ENCODE assay signal across 9 cellular contexts in genomic region chr15:85708402-85708932, GRCh38.
DNase-seq lines count a peak whose midpoint lies in the region; ATAC-seq and TF ChIP-seq lines count a peak whose summit lies in the region.
"Had no signal": no experiment of that assay in that cellular context is flagged by ENCODE, and none has a peak within 500 bp of the region (broad histone marks: within the 10 kb centered on the region; RNA-seq: fewer than 3 reads in every experiment).

No MANE protein-coding gene starts in this region.

- TF ChIP-seq POLR2A in body of pancreas (IDR thresholded peaks at IDR 0.05) (no peak), right lobe of liver (IDR thresholded peaks at IDR 0.05) (no peak), thyroid gland (IDR thresholded peaks at IDR 0.05) (peak in 1 of 2 donors; percentile 49)

- no peaks in the 10 kb centered on the region for H3K9me3 Mint-ChIP-seq in activated CD4-positive, alpha-beta T cell treated with anti-CD3 and anti-CD28 coated beads, Interleukin-2, amount 10 ng/mL, durations not matched to agents 7 days and 5 days

- peak overlapping the region; percentile 94 for H3K27ac Mint-ChIP-seq in activated CD4-positive, alpha-beta T cell treated with anti-CD3 and anti-CD28 coated beads, Interleukin-2, amount 10 ng/mL, durations not matched to agents 7 days and 5 days

- no peaks in the 10 kb centered on the region for H3K27me3 Mint-ChIP-seq in activated CD4-positive, alpha-beta T cell treated with anti-CD3 and anti-CD28 coated beads, Interleukin-2, amount 10 ng/mL, durations not matched to agents 7 days and 5 days

- CTCF ChIA-PET in activated CD4-positive, alpha-beta T cell treated with anti-CD3 and anti-CD28 coated beads, Interleukin-2, amount 10 ng/mL, durations not matched to agents 7 days and 5 days (lab: Charles Lee) = no interaction called here

- H3K27ac ChIP-seq in body of pancreas (peak overlapping the region in 3 of 4 donors; percentile 79 to 89 (median 88)), right lobe of liver (peak overlapping the region; percentile 81 to 89 (median 88)), thyroid gland (peak overlapping the region; percentile 97 to 100 (median 98))

- no peak for TF ChIP-seq CTCF in body of pancreas (IDR thresholded peaks at IDR 0.05)
- TF ChIP-seq CTCF in right lobe of liver (IDR thresholded peaks at IDR 0.05) = no peak
- no peak for TF ChIP-seq CTCF in thyroid gland (IDR thresholded peaks at IDR 0.05)
- TF ChIP-seq CTCF in BE2C (IDR thresholded peaks at IDR 0.05; ENCODE audit: low read depth, low read length) = no peak

- intact Hi-C loops in body of pancreas (cut with DNase I) (no loop called here), right lobe of liver (cut with DNase I) (no loop called here), thyroid gland (cut with DNase I) (no loop called here)

- H3K9me3 ChIP-seq in body of pancreas (no peaks in the 10 kb centered on the region), right lobe of liver (no peaks in the 10 kb centered on the region), thyroid gland (no peaks in the 10 kb centered on the region), BE2C (no peaks in the 10 kb centered on the region)

- no peak overlapping the region for H3K4me3 ChIP-seq in body of pancreas
- H3K4me3 ChIP-seq in right lobe of liver = no peak overlapping the region
- H3K4me3 ChIP-seq in thyroid gland (replicated peaks in 1 of 3) = no peak overlapping the region
- no peak overlapping the region for H3K4me3 ChIP-seq in BE2C (ENCODE audit: low read depth, low read length)

- H3K4me3 Mint-ChIP-seq in activated CD4-positive, alpha-beta T cell treated with anti-CD3 and anti-CD28 coated beads, Interleukin-2, amount 10 ng/mL, durations not matched to agents 7 days and 5 days = no peak overlapping the region

- peaks cover 63% of the 10 kb centered on the region for H3K4me1 Mint-ChIP-seq in activated CD4-positive, alpha-beta T cell treated with anti-CD3 and anti-CD28 coated beads, Interleukin-2, amount 10 ng/mL, durations not matched to agents 7 days and 5 days

- no peak for DNase-seq in activated CD4-positive, alpha-beta T cell treated with anti-CD3 and anti-CD28 coated beads, Interleukin-2, amount 10 ng/mL, durations not matched to agents 7 days and 5 days
- no peak for DNase-seq in activated CD4-positive, alpha-beta T cell treated with anti-CD3 and anti-CD28 coated beads, Interleukin-2, amount 50 U/mL, for 4 hours
- peak in 1 of 4 donors; percentile 46 for DNase-seq in body of pancreas
- DNase-seq in right lobe of liver = no peak
- peak; percentile 38 to 62 for DNase-seq in thyroid gland
- no peak for DNase-seq in NCI-H1105 (lab: John Stamatoyannopoulos, UW)
- DNase-seq in BE2C = no peak
- DNase-seq: activated CD4-positive, alpha-beta T cell treated with anti-CD3 and anti-CD28 coated beads for 4 hours had no signal

- ATAC-seq in body of pancreas = peak; percentile 46
- peak; percentile 57 to 71 (median 66) for ATAC-seq in right lobe of liver
- no peak for ATAC-seq in esophagus mucosa

- 25 to 29% methylated on average over 6 of the region's 6 CpGs for WGBS in body of pancreas, 2 donors
- 18% methylated on average over 5 of the region's 6 CpGs for WGBS in right lobe of liver (ENCODE audit: insufficient coverage, low coverage, low lambda C conversion rate, missing lambda C conversion rate)
- 26 to 47% methylated on average over 6 of the region's 6 CpGs for WGBS in thyroid gland, 2 donors

- H3K27me3 ChIP-seq in body of pancreas (no peaks in the 10 kb centered on the region), right lobe of liver (no peaks in the 10 kb centered on the region), thyroid gland (no peaks in the 10 kb centered on the region), BE2C (no peaks in the 10 kb centered on the region)

- H3K36me3 ChIP-seq in body of pancreas (replicated peaks in 1 of 2; ENCODE audit: insufficient read depth in 1 of 2, low read depth in 2 of 2) (peaks cover 0 to 12% of the 10 kb centered on the region in 2 donors), right lobe of liver (peaks cover 0 to 15% (median 8%) of the 10 kb centered on the region in 4 donors), thyroid gland (peaks cover 3 to 17% of the 10 kb centered on the region in 2 donors), BE2C (peaks cover 13% of the 10 kb centered on the region; the same call in 1 of the 2 replicates)

- peaks cover 64% of the 10 kb centered on the region for H3K36me3 Mint-ChIP-seq in activated CD4-positive, alpha-beta T cell treated with anti-CD3 and anti-CD28 coated beads, Interleukin-2, amount 10 ng/mL, durations not matched to agents 7 days and 5 days (ENCODE audit: low read depth)

- POLR2A ChIA-PET in activated CD4-positive, alpha-beta T cell treated with anti-CD3 and anti-CD28 coated beads, Interleukin-2, amount 10 ng/mL, durations not matched to agents 7 days and 5 days (lab: Charles Lee) = no interaction called here

- H3K4me1 ChIP-seq in body of pancreas = peaks cover 60% of the 10 kb centered on the region
- peaks cover 0 to 34% (median 12%) of the 10 kb centered on the region in 4 donors for H3K4me1 ChIP-seq in right lobe of liver
- H3K4me1 ChIP-seq in thyroid gland = peaks cover 61 to 82% of the 10 kb centered on the region in 2 donors
- no peaks in the 10 kb centered on the region for H3K4me1 ChIP-seq in BE2C

Comparison
In these comparisons a context has a peak if more than half of its experiments do, and no peak if none do; other contexts are left out.
1. DNase-seq: peak in thyroid gland (2 of 2); none in activated CD4-positive, alpha-beta T cell treated with anti-CD3 and anti-CD28 coated beads, Interleukin-2, amount 10 ng/mL, durations not matched to agents 7 days and 5 days (single experiment), activated CD4-positive, alpha-beta T cell treated with anti-CD3 and anti-CD28 coated beads, Interleukin-2, amount 50 U/mL, for 4 hours (0 of 2), right lobe of liver (0 of 3), NCI-H1105 (single experiment) and BE2C (single experiment).
2. Peak in every context shown above with its lines, with median percentiles within 50 percentile points of each other: H3K27ac ChIP-seq.